1 cellular context compared by ENCODE assay signal in genomic region chr20:58574469-58574868, GRCh38.
TF ChIP-seq lines count a peak whose summit lies in the region.

No MANE protein-coding gene starts in this region.

TF ChIP-seq in HepG2, 621 proteins besides CTCF, POLR2A, EP300 and RAD21 (continued from another document):
- TF ChIP-seq ZBED4 (CRISPR knock-in tag; IDR thresholded peaks at IDR 0.05; ENCODE audit: borderline replicate concordance): no peak
- TF ChIP-seq TMF1 (CRISPR knock-in tag; IDR thresholded peaks at IDR 0.05; ENCODE audit: low read depth): no peak
- peak; percentile 90; the same call in 1 of the 2 replicates for TF ChIP-seq PLRG1 (conservative IDR thresholded peaks at IDR 0.05)
- TF ChIP-seq ZNF839 (CRISPR knock-in tag; IDR thresholded peaks at IDR 0.05; ENCODE audit: borderline replicate concordance): no peak
- TF ChIP-seq THYN1 (CRISPR knock-in tag; IDR thresholded peaks at IDR 0.05; ENCODE audit: borderline replicate concordance, low read depth): no peak
- TF ChIP-seq ZSCAN29 (CRISPR knock-in tag; conservative IDR thresholded peaks at IDR 0.05): no peak
- TF ChIP-seq ZZZ3 (CRISPR knock-in tag; IDR thresholded peaks at IDR 0.05; ENCODE audit: borderline replicate concordance): no peak
- no peak for TF ChIP-seq HNRNPH1 (optimal IDR thresholded peaks at IDR 0.05; ENCODE audit: low read depth, low read length)
- TF ChIP-seq ZNF282 (IDR thresholded peaks at IDR 0.05; ENCODE audit: partially characterized antibody): peak; percentile 44
- TF ChIP-seq SOX6 (IDR thresholded peaks at IDR 0.05): 0 out of 2 replicates have a peak, but pooled peaks have one; percentile 54
- TF ChIP-seq SOX6 (CRISPR knock-in tag; IDR thresholded peaks at IDR 0.05): no peak
- 0 out of 2 replicates have a peak, but pooled peaks have one; percentile 43 for TF ChIP-seq FOXA1 (IDR thresholded peaks at IDR 0.05)
- no peak for TF ChIP-seq FOXA1 (CRISPR knock-in tag; IDR thresholded peaks at IDR 0.05)
- no peak for TF ChIP-seq ZNF205 (CRISPR knock-in tag; IDR thresholded peaks at IDR 0.05)
- no peak for TF ChIP-seq NR2F6 (IDR thresholded peaks at IDR 0.05)
- no peak for TF ChIP-seq NR2F6 (CRISPR knock-in tag; IDR thresholded peaks at IDR 0.05)
- TF ChIP-seq CSRNP2 (CRISPR knock-in tag; conservative IDR thresholded peaks at IDR 0.05; ENCODE audit: low read depth): no peak
